In the genomic region with DNA sequence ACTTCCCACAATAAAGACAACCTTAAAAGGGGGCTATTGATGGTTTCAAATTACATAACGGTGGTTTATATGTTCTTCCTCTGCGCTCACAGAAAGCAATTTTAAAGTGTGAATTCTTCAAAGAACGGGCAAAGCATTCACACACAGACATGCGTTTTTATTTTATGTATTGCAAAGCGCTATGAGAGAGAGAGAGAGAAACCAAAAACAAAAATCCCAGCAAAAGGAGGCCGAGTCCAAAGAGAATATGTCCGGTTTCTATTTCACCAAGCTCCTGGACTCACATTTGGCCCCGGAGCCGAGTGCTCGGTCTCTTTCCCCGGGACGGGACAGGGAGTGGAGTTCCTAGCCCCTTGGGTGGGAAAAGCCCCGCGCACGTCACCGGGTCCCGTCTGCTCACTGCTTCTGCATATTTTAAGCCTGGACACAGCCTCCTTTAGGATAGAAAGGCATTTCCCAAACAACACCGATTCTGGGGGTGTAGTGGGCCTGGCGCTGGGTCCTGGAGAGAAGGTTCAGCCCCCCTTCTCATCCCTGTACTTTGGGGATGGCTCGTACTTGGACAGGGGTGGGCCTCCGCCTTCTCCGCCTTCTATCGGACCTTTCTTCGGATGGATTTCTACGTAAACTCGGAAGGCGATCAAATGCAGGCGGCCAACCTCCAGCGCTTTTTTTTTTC, we compare ENCODE assay signal across 9 cellular contexts. TPM values are rescaled to one million over a fixed set of nuclear protein-coding genes. Genes with fewer than 3 reads are reported as not detected.
DNase-seq lines count a peak whose midpoint lies in the region; ATAC-seq and TF ChIP-seq lines count a peak whose summit lies in the region.
"Had no signal": no experiment of that assay in that cellular context is flagged by ENCODE, and none has a peak within 500 bp of the region (broad histone marks: within the 10 kb centered on the region; RNA-seq: fewer than 3 reads in every experiment).

No MANE protein-coding gene starts in this region.

- peaks cover 10% of the 10 kb centered on the region for H3K36me3 Mint-ChIP-seq in effector memory CD8-positive, alpha-beta T cell (ENCODE audit: insufficient read depth)
- H3K36me3 Mint-ChIP-seq in naive thymus-derived CD8-positive, alpha-beta T cell, result peaks cover 0 to 6% (median 2%) of the 10 kb centered on the region in 3 donors

- no peak for DNase-seq in AG04449 (ENCODE audit: low read depth, low spot score)
- DNase-seq in GM03348 (ENCODE audit: low spot score), result peak; percentile 27
- no peak for DNase-seq in effector memory CD8-positive, alpha-beta T cell
- no peak for DNase-seq in naive thymus-derived CD8-positive, alpha-beta T cell
- no peak for DNase-seq in middle frontal gyrus (ENCODE audit: extremely low spot score, low spot score)
- no peak for DNase-seq in COLO668 (lab: John Stamatoyannopoulos, UW; ENCODE audit: unreplicated experiment)
- DNase-seq: activated naive CD4-positive, alpha-beta T cell had no signal

- ATAC-seq in effector memory CD8-positive, alpha-beta T cell (replicated peaks), result no peak
- ATAC-seq in naive thymus-derived CD8-positive, alpha-beta T cell, result no peak
- ATAC-seq in HG02840 (IDR thresholded peaks at IDR 0.05; ENCODE audit: low FRiP score, unreplicated experiment) (no peak), GM18520 (IDR thresholded peaks at IDR 0.05; ENCODE audit: unreplicated experiment) (no peak)

- no peak overlapping the region for H3K27ac Mint-ChIP-seq in effector memory CD8-positive, alpha-beta T cell
- H3K27ac Mint-ChIP-seq in naive thymus-derived CD8-positive, alpha-beta T cell, result peak overlapping the region in 1 of 10 donors; percentile 5

- no peaks in the 10 kb centered on the region for H3K9me3 Mint-ChIP-seq in effector memory CD8-positive, alpha-beta T cell
- peaks cover 0 to 2% (median 0%) of the 10 kb centered on the region in 9 donors for H3K9me3 Mint-ChIP-seq in naive thymus-derived CD8-positive, alpha-beta T cell

- peaks cover 7 to 18% of the 10 kb centered on the region in 2 donors for H3K4me1 Mint-ChIP-seq in effector memory CD8-positive, alpha-beta T cell (ENCODE audit: low read depth in 2 of 2)
- peaks cover 12 to 69% (median 39%) of the 10 kb centered on the region in 4 donors for H3K4me1 Mint-ChIP-seq in naive thymus-derived CD8-positive, alpha-beta T cell

- peaks cover 74 to 94% of the 10 kb centered on the region in 2 donors for H3K27me3 Mint-ChIP-seq in effector memory CD8-positive, alpha-beta T cell
- H3K27me3 Mint-ChIP-seq in naive thymus-derived CD8-positive, alpha-beta T cell, result peaks cover 56 to 94% (median 70%) of the 10 kb centered on the region in 5 donors

- peak overlapping the region; percentile 13 for H3K4me3 ChIP-seq in AG04449 (ENCODE audit: low read depth, low read length)

- TF ChIP-seq CTCF in AG04449 (IDR thresholded peaks at IDR 0.05; ENCODE audit: insufficient read depth, low read length, missing control alignments), result no peak

- H3K4me3 Mint-ChIP-seq in effector memory CD8-positive, alpha-beta T cell, result peak overlapping the region; percentile 8 to 17
- H3K4me3 Mint-ChIP-seq in naive thymus-derived CD8-positive, alpha-beta T cell, result peak overlapping the region in 6 of 10 donors; percentile 2 to 65 (median 42)

- POLR2A ChIA-PET in AG04449 (lab: Yijun Ruan, JAX), result no interaction called here
- POLR2A ChIA-PET in naive thymus-derived CD8-positive, alpha-beta T cell (lab: Charles Lee), result no interaction called here

- CTCF ChIA-PET in AG04449 (lab: Yijun Ruan, JAX), result interaction anchor here (2.2 to 17.7 kb wide), 3 partner anchors 10 to 483 kb away, joined by 9 to 809 read pairs (median 30); no protein-coding TSS in a partner anchor

RNA-seq across cellular contexts. Expression of a gene that starts 26.9 kb away (rescaled TPM):
- not detected for total RNA-seq in naive thymus-derived CD8-positive, alpha-beta T cell
- polyA plus RNA-seq in naive thymus-derived CD8-positive, alpha-beta T cell, result not detected

RNA-seq across cellular contexts. Expression of a gene that starts 32.3 kb away (rescaled TPM):
- not detected for total RNA-seq in naive thymus-derived CD8-positive, alpha-beta T cell
- not detected for polyA plus RNA-seq in naive thymus-derived CD8-positive, alpha-beta T cell
